1 cellular context compared by ENCODE assay signal in the genomic region with DNA sequence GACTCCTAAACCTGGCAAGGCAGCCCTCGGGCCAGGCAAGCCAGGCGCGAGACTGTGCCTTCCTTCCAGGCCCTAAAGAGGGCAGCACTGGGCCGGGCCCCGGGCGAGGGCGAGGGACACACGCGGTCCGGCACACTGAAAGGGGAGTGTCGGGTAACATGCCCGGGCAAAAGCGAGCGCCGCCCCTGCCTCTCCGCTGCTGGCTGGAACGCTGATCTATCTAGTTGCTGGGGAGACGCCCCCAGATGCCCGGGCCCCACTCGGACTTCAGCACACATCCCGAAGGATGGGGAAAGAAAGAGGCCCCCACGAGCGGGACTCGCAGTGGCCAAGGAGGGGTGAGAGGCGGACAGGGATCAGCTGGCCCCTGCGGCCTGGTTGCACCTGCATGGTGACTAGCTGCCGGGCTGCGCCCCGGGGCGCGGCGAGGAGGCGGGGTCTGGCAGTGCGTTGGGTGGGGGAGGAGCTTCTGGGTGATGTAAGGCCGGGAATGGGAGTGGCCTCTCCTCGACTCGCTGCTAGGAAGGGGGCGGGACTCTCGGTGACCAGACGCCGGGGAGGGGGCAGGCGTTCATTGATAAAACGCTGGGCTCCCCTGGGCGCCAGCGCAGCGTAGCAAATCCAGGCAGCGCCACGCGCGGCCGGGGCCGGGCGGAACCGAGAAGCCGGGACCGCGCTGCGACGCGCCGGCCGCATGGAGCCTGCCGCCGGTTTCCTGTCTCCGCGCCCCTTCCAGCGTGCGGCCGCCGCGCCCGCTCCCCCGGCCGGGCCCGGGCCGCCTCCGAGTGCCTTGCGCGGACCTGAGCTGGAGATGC.
TF ChIP-seq lines count a peak whose summit lies in the region.

TSS of gene PLK3 (plus strand) at position 608 of the 815 bp plus-strand sequence. CDS start at position 695, 87 bp downstream.

TF ChIP-seq in HepG2, 621 proteins besides CTCF, POLR2A, EP300 and RAD21 (continued from another document and continues in another):
- TF ChIP-seq ZNF703 (CRISPR knock-in tag; IDR thresholded peaks at IDR 0.05; ENCODE audit: borderline replicate concordance) (no peak), TIGD3 (CRISPR knock-in tag; IDR thresholded peaks at IDR 0.05; ENCODE audit: borderline replicate concordance) (no peak), NCOR1 (IDR thresholded peaks at IDR 0.05; ENCODE audit: borderline replicate concordance, low read length) (no peak; the same call in 1 of the 2 replicates), KDM3A (CRISPR knock-in tag; IDR thresholded peaks at IDR 0.05; ENCODE audit: low read depth) (peak; percentile 71; the same call in 1 of the 2 replicates), ADNP (CRISPR knock-in tag; IDR thresholded peaks at IDR 0.05) (no peak), ZBTB39 (CRISPR knock-in tag; IDR thresholded peaks at IDR 0.05) (no peak), XRCC5 (optimal IDR thresholded peaks at IDR 0.05; ENCODE audit: low read length) (peak; percentile 78), AHR (CRISPR knock-in tag; IDR thresholded peaks at IDR 0.05) (no peak), POLR2AphosphoS2 (IDR thresholded peaks at IDR 0.05; ENCODE audit: low read depth, low read length) (0 out of 2 replicates have a peak, but pooled peaks have one; percentile 50), TOPORS (CRISPR knock-in tag; IDR thresholded peaks at IDR 0.05) (0 out of 2 replicates have a peak, but pooled peaks have one; percentile 41), ZNF333 (CRISPR knock-in tag; IDR thresholded peaks at IDR 0.05; ENCODE audit: borderline replicate concordance) (0 out of 2 replicates have a peak, but pooled peaks have one; percentile 82), PAF1 (CRISPR knock-in tag; IDR thresholded peaks at IDR 0.05) (no peak), ZNF549 (CRISPR knock-in tag; IDR thresholded peaks at IDR 0.05) (no peak), ZNF567 (CRISPR knock-in tag; IDR thresholded peaks at IDR 0.05; ENCODE audit: borderline replicate concordance) (no peak), ZNF512 (CRISPR knock-in tag; IDR thresholded peaks at IDR 0.05) (no peak), ZBTB8A (CRISPR knock-in tag; IDR thresholded peaks at IDR 0.05; ENCODE audit: borderline replicate concordance, low read depth) (no peak), ATAD3A (CRISPR knock-in tag; IDR thresholded peaks at IDR 0.05) (no peak), CENPX (CRISPR knock-in tag; IDR thresholded peaks at IDR 0.05) (no peak), HNRNPL (IDR thresholded peaks at IDR 0.05; ENCODE audit: low read depth, low read length) (peak; percentile 94), SNAI1 (CRISPR knock-in tag; IDR thresholded peaks at IDR 0.05; ENCODE audit: borderline replicate concordance) (no peak; the same call in 1 of the 2 replicates), ZBTB20 (CRISPR knock-in tag; IDR thresholded peaks at IDR 0.05; ENCODE audit: borderline replicate concordance, low read depth) (no peak; the same call in 1 of the 2 replicates), TBX2 (CRISPR knock-in tag; IDR thresholded peaks at IDR 0.05; ENCODE audit: borderline replicate concordance) (peak; percentile 88), ATF4 (CRISPR knock-in tag; IDR thresholded peaks at IDR 0.05) (peak in 1 of 2 experiments; percentile 89; a peak in 2 of 4 replicates), KLF15 (CRISPR knock-in tag; IDR thresholded peaks at IDR 0.05; ENCODE audit: borderline replicate concordance) (no peak; the same call in 1 of the 2 replicates), ZNF891 (CRISPR knock-in tag; IDR thresholded peaks at IDR 0.05) (peak; percentile 78; the same call in 1 of the 2 replicates), ZKSCAN8 (CRISPR knock-in tag; IDR thresholded peaks at IDR 0.05; ENCODE audit: borderline replicate concordance) (peak; percentile 59; the same call in 1 of the 2 replicates), HMG20A (CRISPR knock-in tag; IDR thresholded peaks at IDR 0.05; ENCODE audit: borderline replicate concordance) (no peak), GPBP1L1 (CRISPR knock-in tag; IDR thresholded peaks at IDR 0.05) (no peak), TARDBP (CRISPR knock-in tag; IDR thresholded peaks at IDR 0.05) (peak; percentile 81; the same call in 1 of the 2 replicates), GTF3A (CRISPR knock-in tag; conservative IDR thresholded peaks at IDR 0.05) (peak; percentile 66; the same call in 1 of the 2 replicates), BRCA1 (CRISPR knock-in tag; IDR thresholded peaks at IDR 0.05) (no peak), PRPF4 (IDR thresholded peaks at IDR 0.05; ENCODE audit: low read depth, low read length, poor library complexity, severe bottlenecking) (no peak), SMARCE1 (IDR thresholded peaks at IDR 0.05; ENCODE audit: borderline replicate concordance) (no peak), ZNF674 (CRISPR knock-in tag; IDR thresholded peaks at IDR 0.05; ENCODE audit: low read depth) (no peak), THAP8 (CRISPR knock-in tag; IDR thresholded peaks at IDR 0.05; ENCODE audit: borderline replicate concordance) (no peak), NCOA2 (CRISPR knock-in tag; IDR thresholded peaks at IDR 0.05) (0 out of 2 replicates have a peak, but pooled peaks have one; percentile 38), ZNF33B (CRISPR knock-in tag; IDR thresholded peaks at IDR 0.05) (no peak)
- TF ChIP-seq, protein P1, sequence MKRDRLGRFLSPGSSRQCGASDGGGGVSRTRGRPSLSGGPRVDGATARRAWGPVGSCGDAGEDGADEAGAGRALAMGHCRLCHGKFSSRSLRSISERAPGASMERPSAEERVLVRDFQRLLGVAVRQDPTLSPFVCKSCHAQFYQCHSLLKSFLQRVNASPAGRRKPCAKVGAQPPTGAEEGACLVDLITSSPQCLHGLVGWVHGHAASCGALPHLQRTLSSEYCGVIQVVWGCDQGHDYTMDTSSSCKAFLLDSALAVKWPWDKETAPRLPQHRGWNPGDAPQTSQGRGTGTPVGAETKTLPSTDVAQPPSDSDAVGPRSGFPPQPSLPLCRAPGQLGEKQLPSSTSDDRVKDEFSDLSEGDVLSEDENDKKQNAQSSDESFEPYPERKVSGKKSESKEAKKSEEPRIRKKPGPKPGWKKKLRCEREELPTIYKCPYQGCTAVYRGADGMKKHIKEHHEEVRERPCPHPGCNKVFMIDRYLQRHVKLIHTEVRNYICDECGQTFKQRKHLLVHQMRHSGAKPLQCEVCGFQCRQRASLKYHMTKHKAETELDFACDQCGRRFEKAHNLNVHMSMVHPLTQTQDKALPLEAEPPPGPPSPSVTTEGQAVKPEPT (CRISPR knock-in tag; IDR thresholded peaks at IDR 0.05; ENCODE audit: low read depth) = 0 out of 2 replicates have a peak, but pooled peaks have one; percentile 42
- TF ChIP-seq, protein P2, sequence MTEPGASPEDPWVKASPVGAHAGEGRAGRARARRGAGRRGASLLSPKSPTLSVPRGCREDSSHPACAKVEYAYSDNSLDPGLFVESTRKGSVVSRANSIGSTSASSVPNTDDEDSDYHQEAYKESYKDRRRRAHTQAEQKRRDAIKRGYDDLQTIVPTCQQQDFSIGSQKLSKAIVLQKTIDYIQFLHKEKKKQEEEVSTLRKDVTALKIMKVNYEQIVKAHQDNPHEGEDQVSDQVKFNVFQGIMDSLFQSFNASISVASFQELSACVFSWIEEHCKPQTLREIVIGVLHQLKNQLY (CRISPR knock-in tag; IDR thresholded peaks at IDR 0.05) = no peak
- TF ChIP-seq, protein P3, sequence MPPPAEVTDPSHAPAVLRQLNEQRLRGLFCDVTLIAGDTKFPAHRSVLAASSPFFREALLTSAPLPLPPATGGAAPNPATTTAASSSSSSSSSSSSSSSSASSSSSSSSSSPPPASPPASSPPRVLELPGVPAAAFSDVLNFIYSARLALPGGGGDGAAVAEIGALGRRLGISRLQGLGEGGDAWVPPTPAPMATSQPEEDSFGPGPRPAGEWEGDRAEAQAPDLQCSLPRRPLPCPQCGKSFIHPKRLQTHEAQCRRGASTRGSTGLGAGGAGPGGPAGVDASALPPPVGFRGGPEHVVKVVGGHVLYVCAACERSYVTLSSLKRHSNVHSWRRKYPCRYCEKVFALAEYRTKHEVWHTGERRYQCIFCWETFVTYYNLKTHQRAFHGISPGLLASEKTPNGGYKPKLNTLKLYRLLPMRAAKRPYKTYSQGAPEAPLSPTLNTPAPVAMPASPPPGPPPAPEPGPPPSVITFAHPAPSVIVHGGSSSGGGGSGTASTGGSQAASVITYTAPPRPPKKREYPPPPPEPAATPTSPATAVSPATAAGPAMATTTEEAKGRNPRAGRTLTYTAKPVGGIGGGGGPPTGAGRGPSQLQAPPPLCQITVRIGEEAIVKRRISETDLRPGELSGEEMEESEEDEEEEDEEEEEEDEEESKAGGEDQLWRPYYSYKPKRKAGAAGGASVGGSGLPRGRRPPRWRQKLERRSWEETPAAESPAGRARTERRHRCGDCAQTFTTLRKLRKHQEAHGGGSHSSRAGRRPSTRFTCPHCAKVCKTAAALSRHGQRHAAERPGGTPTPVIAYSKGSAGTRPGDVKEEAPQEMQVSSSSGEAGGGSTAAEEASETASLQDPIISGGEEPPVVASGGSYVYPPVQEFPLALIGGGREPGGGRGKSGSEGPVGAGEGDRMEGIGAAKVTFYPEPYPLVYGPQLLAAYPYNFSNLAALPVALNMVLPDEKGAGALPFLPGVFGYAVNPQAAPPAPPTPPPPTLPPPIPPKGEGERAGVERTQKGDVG (CRISPR knock-in tag; IDR thresholded peaks at IDR 0.05; ENCODE audit: borderline replicate concordance) = peak; percentile 90; the same call in 1 of the 2 replicates
- TF ChIP-seq, protein P4, sequence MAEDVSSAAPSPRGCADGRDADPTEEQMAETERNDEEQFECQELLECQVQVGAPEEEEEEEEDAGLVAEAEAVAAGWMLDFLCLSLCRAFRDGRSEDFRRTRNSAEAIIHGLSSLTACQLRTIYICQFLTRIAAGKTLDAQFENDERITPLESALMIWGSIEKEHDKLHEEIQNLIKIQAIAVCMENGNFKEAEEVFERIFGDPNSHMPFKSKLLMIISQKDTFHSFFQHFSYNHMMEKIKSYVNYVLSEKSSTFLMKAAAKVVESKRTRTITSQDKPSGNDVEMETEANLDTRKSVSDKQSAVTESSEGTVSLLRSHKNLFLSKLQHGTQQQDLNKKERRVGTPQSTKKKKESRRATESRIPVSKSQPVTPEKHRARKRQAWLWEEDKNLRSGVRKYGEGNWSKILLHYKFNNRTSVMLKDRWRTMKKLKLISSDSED (CRISPR knock-in tag; IDR thresholded peaks at IDR 0.05) = no peak
